Comparison of ENCODE assay signal across 23 cellular contexts in the genomic region with DNA sequence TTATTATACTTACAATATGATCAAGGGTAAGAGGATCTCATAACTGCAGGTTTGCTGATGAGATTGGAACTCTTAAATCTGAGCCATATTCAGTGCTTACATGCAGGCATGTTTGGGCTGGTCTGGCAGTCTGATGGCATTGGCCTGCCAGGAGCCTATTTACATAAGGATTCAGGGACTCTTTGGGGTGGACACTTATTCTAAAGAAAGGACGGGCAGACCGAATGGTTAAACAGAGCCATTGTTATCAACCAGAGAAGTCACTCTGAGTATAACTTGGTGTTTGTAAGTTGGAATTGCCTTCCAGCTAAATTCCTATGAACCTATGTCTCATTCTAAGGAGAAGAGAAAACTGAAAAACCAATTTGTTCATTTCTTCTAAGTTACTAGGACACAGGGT.
"Had no signal": no experiment of that assay in that cellular context is flagged by ENCODE, and none has a peak within 500 bp of the region (broad histone marks: within the 10 kb centered on the region; RNA-seq: fewer than 3 reads in every experiment).

No MANE protein-coding gene starts in this region.

- H3K4me1 ChIP-seq: Peyer's patch had no signal

- H3K27me3 ChIP-seq: Peyer's patch had no signal

- H3K9me3 Mint-ChIP-seq: activated naive CD4-positive, alpha-beta T cell treated with anti-CD3 and anti-CD28 coated beads, Interleukin-2, amount 50 U/mL, for 24 hours had no signal

- H3K27me3 Mint-ChIP-seq: activated CD8-positive, alpha-beta memory T cell treated with anti-CD3 and anti-CD28 coated beads, Interleukin-2, amount 10 ng/mL, durations not matched to agents 7 days and 5 days; activated naive CD4-positive, alpha-beta T cell treated with anti-CD3 and anti-CD28 coated beads, Interleukin-2, amount 50 U/mL, for 24 hours; activated T-cell treated with anti-CD3 and anti-CD28 coated beads, Interleukin-2, amount 50 U/mL, for 24 hours; central memory CD8-positive, alpha-beta T cell had no signal

- H3K4me3 ChIP-seq: Peyer's patch had no signal

- H3K27ac Mint-ChIP-seq: activated CD8-positive, alpha-beta memory T cell treated with anti-CD3 and anti-CD28 coated beads, Interleukin-2, amount 10 ng/mL, durations not matched to agents 7 days and 5 days; activated naive CD4-positive, alpha-beta T cell treated with anti-CD3 and anti-CD28 coated beads, Interleukin-2, amount 50 U/mL, for 24 hours; activated T-cell treated with anti-CD3 and anti-CD28 coated beads, Interleukin-2, amount 50 U/mL, for 24 hours; activated T-helper 1 cell treated with anti-CD3 and anti-CD28 coated beads, Interleukin-12 subunit alpha, Interleukin-12 subunit beta, Interleukin-2, Interleukin-4 antibody, amounts not matched to agents 30 ng/mL and 10 ng/mL and 1 ng/mL, durations not matched to agents 14 hours and 24 hours and 36 hours; T-helper 1 cell treated with Interleukin-12 subunit alpha and Interleukin-12 subunit beta and Interleukin-4 antibody, amounts not matched to agents 30 μg/mL and 1 μg/mL, for 36 hours had no signal

- H3K27ac ChIP-seq: Peyer's patch had no signal

- H3K4me1 Mint-ChIP-seq: activated CD8-positive, alpha-beta memory T cell treated with anti-CD3 and anti-CD28 coated beads, Interleukin-2, amount 10 ng/mL, durations not matched to agents 7 days and 5 days; activated naive CD4-positive, alpha-beta T cell treated with anti-CD3 and anti-CD28 coated beads, Interleukin-2, amount 50 U/mL, for 24 hours; central memory CD8-positive, alpha-beta T cell had no signal

- ATAC-seq: activated CD8-positive, alpha-beta memory T cell treated with anti-CD3 and anti-CD28 coated beads, Interleukin-2, amount 10 ng/mL, durations not matched to agents 7 days and 5 days had no signal

- DNase-seq: activated CD4-positive, alpha-beta T cell treated with anti-CD3 and anti-CD28 coated beads for 48 hours; activated CD4-positive, alpha-beta T cell treated with anti-CD3 and anti-CD28 coated beads, Interleukin-2, amount 50 U/mL, for 4 hours; activated CD4-positive, CD25-positive, alpha-beta regulatory T cell treated with anti-CD3 and anti-CD28 coated beads, Interleukin-2, amount 50 U/mL, for 72 hours; activated CD8-positive, alpha-beta memory T cell treated with anti-CD3 and anti-CD28 coated beads, Interleukin-2, amount 10 ng/mL, durations not matched to agents 7 days and 5 days; activated effector memory CD4-positive, alpha-beta T cell treated with Interleukin-2 at 50 U/mL for 16 hours; activated naive CD4-positive, alpha-beta T cell; activated T-cell treated with anti-CD3 and anti-CD28 coated beads, Interleukin-2, amount 50 U/mL, for 24 hours; aorta; Karpas-422; NCI-H1105 treated with DMSO at 0.1 percent for 48 hours; NCI-H1436 treated with DMSO at 0.1 percent for 48 hours; NCI-H187; NCI-H2081; NCI-H2171; NCI-H226; NCI-H526; NCI-H774; Peyer's patch; SHP77 treated with DMSO at 0.1 percent for 48 hours had no signal

- H3K9me3 ChIP-seq: Peyer's patch had no signal

- H3K36me3 Mint-ChIP-seq: activated CD8-positive, alpha-beta memory T cell treated with anti-CD3 and anti-CD28 coated beads, Interleukin-2, amount 10 ng/mL, durations not matched to agents 7 days and 5 days; activated naive CD4-positive, alpha-beta T cell treated with anti-CD3 and anti-CD28 coated beads, Interleukin-2, amount 50 U/mL, for 24 hours had no signal

- H3K4me3 Mint-ChIP-seq: activated CD8-positive, alpha-beta memory T cell treated with anti-CD3 and anti-CD28 coated beads, Interleukin-2, amount 10 ng/mL, durations not matched to agents 7 days and 5 days; activated naive CD4-positive, alpha-beta T cell treated with anti-CD3 and anti-CD28 coated beads, Interleukin-2, amount 50 U/mL, for 24 hours; activated T-cell treated with anti-CD3 and anti-CD28 coated beads, Interleukin-2, amount 50 U/mL, for 24 hours; activated T-helper 1 cell treated with anti-CD3 and anti-CD28 coated beads, Interleukin-12 subunit alpha, Interleukin-12 subunit beta, Interleukin-2, Interleukin-4 antibody, amounts not matched to agents 30 ng/mL and 10 ng/mL and 1 ng/mL, durations not matched to agents 14 hours and 24 hours and 36 hours; central memory CD8-positive, alpha-beta T cell; T-helper 1 cell treated with Interleukin-12 subunit alpha and Interleukin-12 subunit beta and Interleukin-4 antibody, amounts not matched to agents 30 μg/mL and 1 μg/mL, for 36 hours had no signal

- H3K36me3 ChIP-seq: Peyer's patch had no signal
